8 cellular contexts compared by ENCODE assay signal in genomic region chr17:8287651-8288335, GRCh38. TPM values are rescaled to one million over a fixed set of nuclear protein-coding genes. Genes with fewer than 3 reads are reported as not detected.
DNase-seq lines count a peak whose midpoint lies in the region; ATAC-seq, FAIRE-seq and TF ChIP-seq lines count a peak whose summit lies in the region.

No MANE protein-coding gene starts in this region.

- H3K36me3 ChIP-seq in kidney (ENCODE audit: control insufficient read depth in 1 of 2, insufficient read depth in 2 of 2, low read length in 2 of 2) (no peaks in the 10 kb centered on the region), thoracic aorta (no peaks in the 10 kb centered on the region)

- peaks cover 20% of the 10 kb centered on the region for H3K4me1 Mint-ChIP-seq in activated CD4-positive, alpha-beta T cell treated with anti-CD3 and anti-CD28 coated beads for 36 hours
- H3K4me1 Mint-ChIP-seq in activated T-helper 2 cell treated with anti-CD3 and anti-CD28 coated beads, Interferon-gamma antibody, Interleukin-2, Interleukin-4, amounts not matched to agents 10 μg/mL and 5 μg/mL and 100 μg/mL, durations not matched to agents 14 hours and 24 hours and 36 hours (ENCODE audit: low read depth): peaks cover 50% of the 10 kb centered on the region

- peak overlapping the region; percentile 57 to 96 for H3K9ac ChIP-seq in kidney (ENCODE audit: low read length in 2 of 2)

- no peaks in the 10 kb centered on the region for H3K9me3 Mint-ChIP-seq in activated CD4-positive, alpha-beta T cell treated with anti-CD3 and anti-CD28 coated beads for 36 hours (ENCODE audit: low read depth)
- H3K9me3 Mint-ChIP-seq in activated T-helper 2 cell treated with anti-CD3 and anti-CD28 coated beads, Interferon-gamma antibody, Interleukin-2, Interleukin-4, amounts not matched to agents 10 μg/mL and 5 μg/mL and 100 μg/mL, durations not matched to agents 14 hours and 24 hours and 36 hours: no peaks in the 10 kb centered on the region

- H3K4me3 Mint-ChIP-seq in activated CD4-positive, alpha-beta T cell treated with anti-CD3 and anti-CD28 coated beads for 36 hours: peak overlapping the region; percentile 84
- peak overlapping the region; percentile 97 for H3K4me3 Mint-ChIP-seq in activated T-helper 2 cell treated with anti-CD3 and anti-CD28 coated beads, Interferon-gamma antibody, Interleukin-2, Interleukin-4, amounts not matched to agents 10 μg/mL and 5 μg/mL and 100 μg/mL, durations not matched to agents 14 hours and 24 hours and 36 hours (ENCODE audit: low read depth)

- no peak for TF ChIP-seq CTCF in kidney (IDR thresholded peaks at IDR 0.05; ENCODE audit: borderline replicate concordance, extremely low read depth, insufficient read depth)
- no peak for TF ChIP-seq CTCF in thoracic aorta (IDR thresholded peaks at IDR 0.05)

- H3K27me3 Mint-ChIP-seq in activated CD4-positive, alpha-beta T cell treated with anti-CD3 and anti-CD28 coated beads for 36 hours: no peaks in the 10 kb centered on the region
- H3K27me3 Mint-ChIP-seq in activated T-helper 2 cell treated with anti-CD3 and anti-CD28 coated beads, Interferon-gamma antibody, Interleukin-2, Interleukin-4, amounts not matched to agents 10 μg/mL and 5 μg/mL and 100 μg/mL, durations not matched to agents 14 hours and 24 hours and 36 hours (ENCODE audit: low read depth): no peaks in the 10 kb centered on the region

- H3K36me3 Mint-ChIP-seq in activated CD4-positive, alpha-beta T cell treated with anti-CD3 and anti-CD28 coated beads for 36 hours (ENCODE audit: low read depth): peaks cover 10% of the 10 kb centered on the region
- peaks cover 21% of the 10 kb centered on the region for H3K36me3 Mint-ChIP-seq in activated T-helper 2 cell treated with anti-CD3 and anti-CD28 coated beads, Interferon-gamma antibody, Interleukin-2, Interleukin-4, amounts not matched to agents 10 μg/mL and 5 μg/mL and 100 μg/mL, durations not matched to agents 14 hours and 24 hours and 36 hours (ENCODE audit: low read depth)

- no peak for ATAC-seq in activated CD4-positive, alpha-beta T cell treated with anti-CD3 and anti-CD28 coated beads for 36 hours
- ATAC-seq in thoracic aorta (ENCODE audit: insufficient number of reproducible peaks, low FRiP score, low read depth) (no peak), HG03039 (IDR thresholded peaks at IDR 0.05; ENCODE audit: unreplicated experiment) (no peak)

- FAIRE-seq in kidney (lab: Jason Lieb, UNC): no peak

- H3K9me3 ChIP-seq in kidney (ENCODE audit: control insufficient read depth in 1 of 2, low read length in 2 of 2) (no peaks in the 10 kb centered on the region), thoracic aorta (no peaks in the 10 kb centered on the region)

- no peak for DNase-seq in activated CD4-positive, alpha-beta T cell treated with anti-CD3 and anti-CD28 coated beads for 36 hours
- no peak for DNase-seq in activated CD4-positive, alpha-beta T cell treated with anti-CD3 and anti-CD28 coated beads for 4 hours
- DNase-seq in activated T-helper 2 cell treated with anti-CD3 and anti-CD28 coated beads, Interferon-gamma antibody, Interleukin-2, Interleukin-4, amounts not matched to agents 10 μg/mL and 5 μg/mL and 100 μg/mL, durations not matched to agents 14 hours and 24 hours and 36 hours (ENCODE audit: low spot score): no peak
- DNase-seq in kidney: peak; percentile 73
- no peak for DNase-seq in thoracic aorta (ENCODE audit: low spot score)
- no peak for DNase-seq in inferior parietal cortex (ENCODE audit: extremely low spot score)
- no peak for DNase-seq in NCI-H1092 (lab: John Stamatoyannopoulos, UW)

- no peaks in the 10 kb centered on the region for H3K27me3 ChIP-seq in thoracic aorta (replicated peaks; ENCODE audit: insufficient read depth)

- peak overlapping the region; percentile 93 for H3K27ac Mint-ChIP-seq in activated CD4-positive, alpha-beta T cell treated with anti-CD3 and anti-CD28 coated beads for 36 hours
- H3K27ac Mint-ChIP-seq in activated T-helper 2 cell treated with anti-CD3 and anti-CD28 coated beads, Interferon-gamma antibody, Interleukin-2, Interleukin-4, amounts not matched to agents 10 μg/mL and 5 μg/mL and 100 μg/mL, durations not matched to agents 14 hours and 24 hours and 36 hours: peak overlapping the region; percentile 92

- intact Hi-C loops in activated CD4-positive, alpha-beta T cell treated with anti-CD3 and anti-CD28 coated beads for 36 hours (cut with DNase I, micrococcal nuclease): loop anchor here (1.0 to 2.0 kb wide), 9 partner anchors 38 to 453 kb away; partner anchors contain the start of genes PFAS (in 2 of the 2), ALOXE3 (in 1 of the 2), KDM6B (in 1 of the 2) and KRABD2 (in 1 of the 2)
- intact Hi-C loops in activated T-helper 2 cell treated with anti-CD3 and anti-CD28 coated beads, Interferon-gamma antibody, Interleukin-2, Interleukin-4, amounts not matched to agents 10 μg/mL and 5 μg/mL and 100 μg/mL, durations not matched to agents 14 hours and 24 hours and 36 hours (cut with micrococcal nuclease): loop anchor here (5.0 kb wide), 1 partner anchor 95 kb away; the partner anchor contains the start of gene BORCS6
- intact Hi-C loops in kidney (cut with DNase I): no loop called here

- peak overlapping the region; percentile 96 for H3K4me3 ChIP-seq in kidney (ENCODE audit: low read length in 2 of 2)
- H3K4me3 ChIP-seq in thoracic aorta: peak overlapping the region; percentile 91

- H3K27ac ChIP-seq in kidney (ENCODE audit: low read depth in 2 of 2, low read length in 2 of 2): peak overlapping the region; percentile 94 to 95
- H3K27ac ChIP-seq in thoracic aorta: peak overlapping the region; percentile 90 to 93

- peaks cover 14 to 15% of the 10 kb centered on the region in 2 donors for H3K4me1 ChIP-seq in kidney (ENCODE audit: control insufficient read depth in 1 of 2, insufficient read depth in 1 of 2, low read depth in 1 of 2, low read length in 2 of 2)
- peaks cover 8 to 16% of the 10 kb centered on the region in 2 donors for H3K4me1 ChIP-seq in thoracic aorta (ENCODE audit: control insufficient read depth in 1 of 2, low read depth in 2 of 2)

- POLR2A ChIA-PET in activated CD4-positive, alpha-beta T cell treated with anti-CD3 and anti-CD28 coated beads for 36 hours (lab: Charles Lee): interaction anchor here (0.7 to 0.9 kb wide), 2 partner anchors 39 to 100 kb away, joined by 4 to 7 read pairs; partner anchors contain the start of gene PFAS

- CTCF ChIA-PET in activated CD4-positive, alpha-beta T cell treated with anti-CD3 and anti-CD28 coated beads for 36 hours (lab: Charles Lee): interaction anchor here (0.6 to 0.7 kb wide), 2 partner anchors 22 to 216 kb away, joined by 3 to 5 read pairs; no protein-coding TSS in a partner anchor

RNA-seq across cellular contexts. Expression of gene RANGRF, which starts 0.7 kb away (rescaled TPM):
- total RNA-seq in activated CD4-positive, alpha-beta T cell treated with anti-CD3 and anti-CD28 coated beads for 36 hours: 10 to 100 TPM; 37.9 to 40.1 TPM
- 61.4 and 64.1 TPM in 2 replicates for total RNA-seq in activated T-helper 2 cell treated with anti-CD3 and anti-CD28 coated beads, Interferon-gamma antibody, Interleukin-2, Interleukin-4, amounts not matched to agents 10 μg/mL and 5 μg/mL and 100 μg/mL, durations not matched to agents 14 hours and 24 hours and 36 hours
- total RNA-seq in kidney: 20.1 TPM
- polyA plus RNA-seq in kidney (ENCODE audit: insufficient read depth, low read depth, low replicate concordance): 91.8 TPM
- 10 to 100 TPM; 13.8 to 26.7 TPM for total RNA-seq in thoracic aorta

RNA-seq across cellular contexts. Expression of gene SLC25A35, which starts 7.4 kb away (rescaled TPM):
- 1 to 10 TPM; 1.9 to 2.3 TPM for total RNA-seq in activated CD4-positive, alpha-beta T cell treated with anti-CD3 and anti-CD28 coated beads for 36 hours
- total RNA-seq in activated T-helper 2 cell treated with anti-CD3 and anti-CD28 coated beads, Interferon-gamma antibody, Interleukin-2, Interleukin-4, amounts not matched to agents 10 μg/mL and 5 μg/mL and 100 μg/mL, durations not matched to agents 14 hours and 24 hours and 36 hours: 6.8 and 7.4 TPM in 2 replicates
- total RNA-seq in kidney: 11.1 TPM
- 17.2 TPM for polyA plus RNA-seq in kidney (ENCODE audit: insufficient read depth, low read depth, low replicate concordance)
- total RNA-seq in thoracic aorta: 1 to 10 TPM; 1.8 to 6.1 TPM

RNA-seq across cellular contexts. Expression of gene ARHGEF15, which starts 22.2 kb away (rescaled TPM):
- total RNA-seq in activated CD4-positive, alpha-beta T cell treated with anti-CD3 and anti-CD28 coated beads for 36 hours: not detected
- total RNA-seq in activated T-helper 2 cell treated with anti-CD3 and anti-CD28 coated beads, Interferon-gamma antibody, Interleukin-2, Interleukin-4, amounts not matched to agents 10 μg/mL and 5 μg/mL and 100 μg/mL, durations not matched to agents 14 hours and 24 hours and 36 hours: not detected in 2 replicates
- total RNA-seq in kidney (27.8 TPM), thoracic aorta (10 to 100 TPM in 1 of 2 donors, 1 to 10 TPM in 1; 7.4 to 32.1 TPM)
- polyA plus RNA-seq in kidney (ENCODE audit: insufficient read depth, low read depth, low replicate concordance): 14.0 TPM

RNA-seq across cellular contexts. Expression of gene PFAS, which starts 38.7 kb away (rescaled TPM):
- total RNA-seq in activated CD4-positive, alpha-beta T cell treated with anti-CD3 and anti-CD28 coated beads for 36 hours: 100 to 1,000 TPM; 113 to 141 TPM
- 165 and 174 TPM in 2 replicates for total RNA-seq in activated T-helper 2 cell treated with anti-CD3 and anti-CD28 coated beads, Interferon-gamma antibody, Interleukin-2, Interleukin-4, amounts not matched to agents 10 μg/mL and 5 μg/mL and 100 μg/mL, durations not matched to agents 14 hours and 24 hours and 36 hours
- total RNA-seq in kidney (49.5 TPM), thoracic aorta (10 to 100 TPM; 13.2 to 15.2 TPM)
- 7.6 TPM for polyA plus RNA-seq in kidney (ENCODE audit: insufficient read depth, low read depth, low replicate concordance)

RNA-seq across cellular contexts. Expression of gene CTC1, which starts 39.9 kb away (rescaled TPM):
- total RNA-seq in activated CD4-positive, alpha-beta T cell treated with anti-CD3 and anti-CD28 coated beads for 36 hours: 10 to 100 TPM; 49.3 to 57.9 TPM
- 76.7 and 81.0 TPM in 2 replicates for total RNA-seq in activated T-helper 2 cell treated with anti-CD3 and anti-CD28 coated beads, Interferon-gamma antibody, Interleukin-2, Interleukin-4, amounts not matched to agents 10 μg/mL and 5 μg/mL and 100 μg/mL, durations not matched to agents 14 hours and 24 hours and 36 hours
- total RNA-seq in kidney: 57.2 TPM
- 12.2 TPM for polyA plus RNA-seq in kidney (ENCODE audit: insufficient read depth, low read depth, low replicate concordance)
- total RNA-seq in thoracic aorta: 10 to 100 TPM; 25.3 to 38.6 TPM
